1 cellular context compared by ENCODE assay signal in genomic region chr4:22970665-22971064, GRCh38.
TF ChIP-seq lines count a peak whose summit lies in the region.

No MANE protein-coding gene starts in this region.

TF ChIP-seq in H1, 55 proteins besides CTCF, POLR2A, EP300 and RAD21:
- TF ChIP-seq KDM5A (IDR thresholded peaks at IDR 0.05; ENCODE audit: low read length), result no peak
- TF ChIP-seq HDAC2 (IDR thresholded peaks at IDR 0.05; ENCODE audit: borderline replicate concordance in 1 of 2, low read depth in 2 of 2, low read length in 2 of 2), result no peak
- no peak for TF ChIP-seq CHD2 (IDR thresholded peaks at IDR 0.05; ENCODE audit: low read length)
- TF ChIP-seq SAP30 (IDR thresholded peaks at IDR 0.05; ENCODE audit: insufficient read depth, insufficient replicate concordance, low read length), result no peak
- no peak for TF ChIP-seq SP4 (IDR thresholded peaks at IDR 0.05; ENCODE audit: low read length)
- TF ChIP-seq FOSL1 (IDR thresholded peaks at IDR 0.05; ENCODE audit: insufficient read depth, low read depth, low read length), result no peak
- no peak for TF ChIP-seq CREB1 (IDR thresholded peaks at IDR 0.05)
- TF ChIP-seq SP2 (IDR thresholded peaks at IDR 0.05; ENCODE audit: low read length), result no peak
- no peak for TF ChIP-seq CHD1 (IDR thresholded peaks at IDR 0.05; ENCODE audit: low read depth, low read length)
- no peak for TF ChIP-seq E2F6 (IDR thresholded peaks at IDR 0.05)
- TF ChIP-seq RBBP5 (IDR thresholded peaks at IDR 0.05; ENCODE audit: borderline replicate concordance, low read depth, low read length), result no peak
- TF ChIP-seq KDM4A (IDR thresholded peaks at IDR 0.05; ENCODE audit: low read depth, low read length, severe bottlenecking), result no peak
- TF ChIP-seq SIN3A (conservative IDR thresholded peaks at IDR 0.05 in 1 of 2, IDR thresholded peaks at IDR 0.05 in 1 of 2; ENCODE audit: low read depth in 1 of 2, low read length in 2 of 2), result no peak
- no peak for TF ChIP-seq CEBPB (IDR thresholded peaks at IDR 0.05; ENCODE audit: low read depth, low read length)
- no peak for TF ChIP-seq TCF12 (IDR thresholded peaks at IDR 0.05; ENCODE audit: low read depth, low read length)
- TF ChIP-seq JUND (IDR thresholded peaks at IDR 0.05; ENCODE audit: low read length), result no peak
- TF ChIP-seq MAFK (IDR thresholded peaks at IDR 0.05; ENCODE audit: low read depth, low read length), result no peak
- TF ChIP-seq MAX (IDR thresholded peaks at IDR 0.05), result no peak
- TF ChIP-seq TEAD4 (IDR thresholded peaks at IDR 0.05; ENCODE audit: low read depth, low read length), result no peak
- TF ChIP-seq POU5F1 (IDR thresholded peaks at IDR 0.05; ENCODE audit: low read depth, low read length), result no peak
